In the genomic region with DNA sequence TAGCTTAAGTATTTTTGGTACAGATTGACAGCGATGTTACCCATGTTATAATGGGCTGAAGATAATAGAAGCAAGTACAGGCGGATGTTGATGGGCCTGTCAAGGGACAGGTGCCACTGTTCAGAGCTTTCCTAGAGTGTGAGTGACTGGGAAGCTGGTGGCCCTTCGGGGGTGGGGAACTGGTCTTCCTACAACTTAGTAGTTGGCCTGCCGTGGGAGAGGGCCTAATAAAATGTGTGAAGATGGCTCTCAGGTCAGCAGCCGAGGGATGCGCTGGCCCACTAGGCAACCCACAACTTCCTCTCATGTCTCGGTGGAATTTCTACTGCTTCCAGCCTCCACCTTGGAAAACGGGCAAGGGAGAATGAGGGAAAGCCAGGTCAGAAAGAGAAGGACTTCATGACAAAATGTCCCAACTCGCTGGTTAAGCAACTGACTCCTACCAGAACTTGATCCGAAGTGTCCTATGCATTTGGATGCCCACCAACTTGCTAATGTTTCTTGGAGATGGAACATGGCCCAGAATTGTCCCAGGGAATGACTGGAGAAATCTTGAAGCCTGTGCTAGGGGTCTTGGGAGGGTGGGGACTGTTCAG, we compare ENCODE assay signal across 8 cellular contexts. TPM values are rescaled to one million over a fixed set of nuclear protein-coding genes. Genes with fewer than 3 reads are reported as not detected.
A peak's percentile ranks its signal among the peaks of the same experiment; 100 is the strongest.
DNase-seq lines count a peak whose midpoint lies in the region; ATAC-seq and TF ChIP-seq lines count a peak whose summit lies in the region.

No MANE protein-coding gene starts in this region.

- H4K20me1 ChIP-seq in fibroblast of lung (ENCODE audit: control insufficient read depth, extremely low read depth, insufficient read depth, low read length), result no peaks in the 10 kb centered on the region

- H3K27ac ChIP-seq in RWPE2 (ENCODE audit: poor library complexity, severe bottlenecking) (no peak overlapping the region), fibroblast of lung (ENCODE audit: insufficient read depth, low read length) (peak overlapping the region; percentile 83), gastrocnemius medialis (peak overlapping the region; percentile 98 to 100 (median 100))

- H3K9me3 ChIP-seq in RWPE2 (ENCODE audit: severe bottlenecking), result no peaks in the 10 kb centered on the region
- H3K9me3 ChIP-seq in fibroblast of lung (ENCODE audit: control insufficient read depth, insufficient read depth, low read depth, low read length), result no peaks in the 10 kb centered on the region
- no peaks in the 10 kb centered on the region for H3K9me3 ChIP-seq in gastrocnemius medialis

- intact Hi-C loops in gastrocnemius medialis (cut with DNase I; ENCODE audit: low total_unique reads), result no loop called here

- no peak for TF ChIP-seq CTCF in GM12864 (IDR thresholded peaks at IDR 0.05; ENCODE audit: low read depth, low read length, missing control alignments)
- no peak for TF ChIP-seq CTCF in RWPE2 (IDR thresholded peaks at IDR 0.05; ENCODE audit: poor library complexity, severe bottlenecking)
- no peak for TF ChIP-seq CTCF in fibroblast of lung (conservative IDR thresholded peaks at IDR 0.05 in 1 of 2, IDR thresholded peaks at IDR 0.05 in 1 of 2; ENCODE audit: low read depth in 1 of 2, low read length in 2 of 2)
- TF ChIP-seq CTCF in gastrocnemius medialis (IDR thresholded peaks at IDR 0.05 in 4 of 5, conservative IDR thresholded peaks at IDR 0.05 in 1 of 5), result no peak

- TF ChIP-seq POLR2A in gastrocnemius medialis (IDR thresholded peaks at IDR 0.05), result peak; percentile 28 to 51

- ATAC-seq in RWPE2 (ENCODE audit: low read depth) (no peak), gastrocnemius medialis (peak; percentile 59 to 63), GM21717 (IDR thresholded peaks at IDR 0.05; ENCODE audit: unreplicated experiment) (no peak), HG02759 (IDR thresholded peaks at IDR 0.05; ENCODE audit: unreplicated experiment) (no peak)

- H2AFZ ChIP-seq in fibroblast of lung (ENCODE audit: low read length), result no peak overlapping the region

- peak overlapping the region; percentile 89 for H3K9ac ChIP-seq in fibroblast of lung (ENCODE audit: insufficient read depth, low read length)

- in situ Hi-C loops in gastrocnemius medialis (cut with MboI; ENCODE audit: low sequenced_read_pairs in 4 of 4), result no loop called here

- peak overlapping the region; percentile 92 for H3K4me2 ChIP-seq in fibroblast of lung (ENCODE audit: extremely low read depth, insufficient read depth, low read length)

- H3K79me2 ChIP-seq in fibroblast of lung (ENCODE audit: control insufficient read depth, insufficient read depth, low read length), result peaks cover 24% of the 10 kb centered on the region

- no peaks in the 10 kb centered on the region for H3K27me3 ChIP-seq in RWPE2 (ENCODE audit: insufficient read depth, poor library complexity, severe bottlenecking)
- no peaks in the 10 kb centered on the region for H3K27me3 ChIP-seq in fibroblast of lung (ENCODE audit: control insufficient read depth, insufficient read depth, low read length)
- H3K27me3 ChIP-seq in gastrocnemius medialis, result no peaks in the 10 kb centered on the region

- H3K4me1 ChIP-seq in RWPE2 (ENCODE audit: insufficient read depth, poor library complexity, severe bottlenecking), result no peaks in the 10 kb centered on the region
- peaks cover 5% of the 10 kb centered on the region for H3K4me1 ChIP-seq in fibroblast of lung (ENCODE audit: control insufficient read depth, extremely low read depth, insufficient read depth, low read length)
- peaks cover 20 to 29% of the 10 kb centered on the region in 2 donors for H3K4me1 ChIP-seq in gastrocnemius medialis

- DNase-seq in GM12864 (ENCODE audit: low read depth) (no peak), RWPE2 (ENCODE audit: low spot score) (no peak), fibroblast of lung (ENCODE audit: low read depth in 2 of 2) (no peak), gastrocnemius medialis (peak; percentile 60 to 68), NCI-H748 treated with DMSO at 0.1 percent for 48 hours (lab: John Stamatoyannopoulos, UW) (no peak), NCI-H510A (lab: John Stamatoyannopoulos, UW) (no peak)

- peaks cover 19% of the 10 kb centered on the region for H3K36me3 ChIP-seq in RWPE2 (ENCODE audit: low read depth)
- H3K36me3 ChIP-seq in fibroblast of lung (ENCODE audit: control insufficient read depth, insufficient read depth, low read length), result peaks cover 10% of the 10 kb centered on the region
- peaks cover 3 to 40% of the 10 kb centered on the region in 2 donors for H3K36me3 ChIP-seq in gastrocnemius medialis

- H3K4me3 ChIP-seq in GM12864 (ENCODE audit: low read depth, low read length) (peak overlapping the region; percentile 95; the same call in 1 of the 2 replicates), RWPE2 (ENCODE audit: severe bottlenecking) (peak overlapping the region; percentile 79), fibroblast of lung (replicated peaks in 1 of 4; ENCODE audit: control extremely low read depth in 1 of 4, insufficient read depth in 1 of 4, low read depth in 3 of 4, low read length in 4 of 4) (peak overlapping the region; percentile 62 to 83 (median 76)), gastrocnemius medialis (peak overlapping the region; percentile 77 to 99 (median 96))

RNA-seq across cellular contexts. Expression of gene GYG1, which starts 1.4 kb away (rescaled TPM):
- 43.1 and 71.5 TPM in 2 replicates for total RNA-seq in fibroblast of lung
- 88.5 and 224 TPM in 2 replicates for polyA plus RNA-seq in fibroblast of lung
- polyA plus RNA-seq in fibroblast of lung (2012), result 113 and 232 TPM in 2 replicates
- 36.2 and 86.0 TPM in 2 replicates for polyA minus RNA-seq in fibroblast of lung (ENCODE audit: low replicate concordance)
- total RNA-seq in gastrocnemius medialis, result 100 to 1,000 TPM; 298 to 526 (median 331) TPM

Comparison
In these comparisons a context has a peak if more than half of its experiments do, and no peak if none do; other contexts are left out.
1. DNase-seq: peak in gastrocnemius medialis (2 of 2); none in GM12864 (single experiment), RWPE2 (single experiment), fibroblast of lung (0 of 2), NCI-H748 treated with DMSO at 0.1 percent for 48 hours (single experiment) and NCI-H510A (single experiment).
2. ATAC-seq: peak in gastrocnemius medialis (2 of 2); none in RWPE2 (single experiment), GM21717 (single experiment) and HG02759 (single experiment).
3. Peak in every context shown above with its lines, with median percentiles within 50 percentile points of each other: H3K4me3 ChIP-seq.